In the genomic region with DNA sequence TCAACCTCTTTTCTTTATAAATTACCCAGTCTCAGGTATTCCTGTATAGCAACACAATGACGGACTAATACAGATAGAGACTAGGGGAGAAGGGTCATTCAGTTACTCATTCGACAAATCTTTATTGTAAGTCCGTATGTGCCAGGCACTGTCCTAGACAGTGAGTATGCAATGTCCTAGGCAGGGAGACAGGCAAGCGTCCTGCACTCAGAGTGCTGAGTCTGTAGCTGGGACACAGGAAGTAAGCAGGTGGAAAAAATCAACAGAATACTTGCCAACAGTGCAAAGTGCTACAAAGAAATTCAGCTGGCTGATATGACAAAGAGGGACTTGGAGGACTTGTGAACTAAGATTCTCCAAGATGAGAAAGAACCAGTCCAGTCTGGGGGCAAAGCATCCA, we compare ENCODE assay signal across 1 cellular context.
TF ChIP-seq lines count a peak whose summit lies in the region.

No MANE protein-coding gene starts in this region.

TF ChIP-seq in HepG2, 621 proteins besides CTCF, POLR2A, EP300 and RAD21 (continued from another document):
- TF ChIP-seq TIGD3 (CRISPR knock-in tag; IDR thresholded peaks at IDR 0.05; ENCODE audit: borderline replicate concordance) (no peak), NFYC (CRISPR knock-in tag; IDR thresholded peaks at IDR 0.05) (no peak), ZFP37 (CRISPR knock-in tag; IDR thresholded peaks at IDR 0.05; ENCODE audit: borderline replicate concordance) (no peak), ZFP36L1 (CRISPR knock-in tag; IDR thresholded peaks at IDR 0.05) (no peak), HMG20A (CRISPR knock-in tag; IDR thresholded peaks at IDR 0.05; ENCODE audit: borderline replicate concordance) (peak; percentile 16; the same call in 1 of the 2 replicates), ZNF30 (CRISPR knock-in tag; IDR thresholded peaks at IDR 0.05) (no peak), NFIC (IDR thresholded peaks at IDR 0.05; ENCODE audit: low read length) (no peak), NAIF1 (CRISPR knock-in tag; IDR thresholded peaks at IDR 0.05; ENCODE audit: borderline replicate concordance) (no peak), ZNF841 (CRISPR knock-in tag; IDR thresholded peaks at IDR 0.05; ENCODE audit: borderline replicate concordance) (no peak), ZNF709 (CRISPR knock-in tag; IDR thresholded peaks at IDR 0.05) (no peak), HES4 (CRISPR knock-in tag; IDR thresholded peaks at IDR 0.05; ENCODE audit: borderline replicate concordance) (no peak), ZSCAN21 (CRISPR knock-in tag; IDR thresholded peaks at IDR 0.05; ENCODE audit: borderline replicate concordance) (no peak), ZNF281 (CRISPR knock-in tag; IDR thresholded peaks at IDR 0.05; ENCODE audit: borderline replicate concordance) (no peak), ATF1 (CRISPR knock-in tag; IDR thresholded peaks at IDR 0.05) (no peak), ARHGAP35 (CRISPR knock-in tag; IDR thresholded peaks at IDR 0.05; ENCODE audit: borderline replicate concordance) (no peak), RBAK (CRISPR knock-in tag; IDR thresholded peaks at IDR 0.05) (no peak), ETV5 (CRISPR knock-in tag; IDR thresholded peaks at IDR 0.05; ENCODE audit: borderline replicate concordance) (peak; percentile 67; the same call in 1 of the 2 replicates), FOXA3 (CRISPR knock-in tag; IDR thresholded peaks at IDR 0.05) (peak; percentile 44)
- TF ChIP-seq, protein P1, sequence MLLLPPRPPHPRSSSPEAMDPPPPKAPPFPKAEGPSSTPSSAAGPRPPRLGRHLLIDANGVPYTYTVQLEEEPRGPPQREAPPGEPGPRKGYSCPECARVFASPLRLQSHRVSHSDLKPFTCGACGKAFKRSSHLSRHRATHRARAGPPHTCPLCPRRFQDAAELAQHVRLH (CRISPR knock-in tag; IDR thresholded peaks at IDR 0.05; ENCODE audit: borderline replicate concordance, low read depth), result no peak
